In genomic region chr1:227388771-227389170, GRCh38 we compare ENCODE assay signal across 19 cellular contexts.
DNase-seq lines count a peak whose midpoint lies in the region; ATAC-seq and TF ChIP-seq lines count a peak whose summit lies in the region.
"Had no signal": no experiment of that assay in that cellular context is flagged by ENCODE, and none has a peak within 500 bp of the region (broad histone marks: within the 10 kb centered on the region; RNA-seq: fewer than 3 reads in every experiment).

No MANE protein-coding gene starts in this region.

- H3K9me3 ChIP-seq in adipocyte (ENCODE audit: control insufficient read depth, low read length): no peaks in the 10 kb centered on the region
- H3K9me3 ChIP-seq in left lung: no peaks in the 10 kb centered on the region
- H3K9me3 ChIP-seq in H9 (ENCODE audit: control insufficient read depth, low read depth, low read length): no peaks in the 10 kb centered on the region

- H3K9me3 Mint-ChIP-seq in activated naive CD8-positive, alpha-beta T cell treated with anti-CD3 and anti-CD28 coated beads for 36 hours: no peaks in the 10 kb centered on the region
- peaks cover 6 to 8% of the 10 kb centered on the region in 2 experiments; a peak in 4 of 5 replicates for H3K9me3 Mint-ChIP-seq in H9
- H3K9me3 Mint-ChIP-seq: T-helper 1 cell treated with Interleukin-12 subunit alpha and Interleukin-12 subunit beta and Interleukin-4 antibody, amounts not matched to agents 30 μg/mL and 1 μg/mL, for 36 hours had no signal

- H2AFZ ChIP-seq in H9 (ENCODE audit: low read length): no peak overlapping the region

- H3K4me1 ChIP-seq in adipocyte (ENCODE audit: control insufficient read depth, insufficient read depth, low read length) (no peaks in the 10 kb centered on the region), left lung (no peaks in the 10 kb centered on the region), H9 (ENCODE audit: insufficient read depth, low read length) (no peaks in the 10 kb centered on the region)

- H3K27ac Mint-ChIP-seq in activated naive CD8-positive, alpha-beta T cell treated with anti-CD3 and anti-CD28 coated beads for 36 hours: no peak overlapping the region
- no peak overlapping the region for H3K27ac Mint-ChIP-seq in H9
- H3K27ac Mint-ChIP-seq: T-helper 1 cell treated with Interleukin-12 subunit alpha and Interleukin-12 subunit beta and Interleukin-4 antibody, amounts not matched to agents 30 μg/mL and 1 μg/mL, for 36 hours had no signal

- H3K18ac ChIP-seq in H9 (ENCODE audit: insufficient read length, low read depth, low read length): no peak overlapping the region

- H3K23me2 ChIP-seq in H9 (ENCODE audit: insufficient read length, low read depth, low read length, poor library complexity, severe bottlenecking): no peaks in the 10 kb centered on the region

- peak; percentile 31 for ATAC-seq in left lung
- ATAC-seq: HepG2, SK-N-SH treated with all-trans-retinoic acid at 6 μM for 48 hours had no signal

- H3K4me3 Mint-ChIP-seq in activated naive CD8-positive, alpha-beta T cell treated with anti-CD3 and anti-CD28 coated beads for 36 hours: no peak overlapping the region
- H3K4me3 Mint-ChIP-seq in H9: no peak overlapping the region
- H3K4me3 Mint-ChIP-seq: T-helper 1 cell treated with Interleukin-12 subunit alpha and Interleukin-12 subunit beta and Interleukin-4 antibody, amounts not matched to agents 30 μg/mL and 1 μg/mL, for 36 hours had no signal

- no peaks in the 10 kb centered on the region for H4K20me1 ChIP-seq in H9 (ENCODE audit: control insufficient read depth, insufficient read depth, insufficient read length)

- no peak overlapping the region for H2BK20ac ChIP-seq in H9 (ENCODE audit: low read depth, low read length, poor library complexity, severe bottlenecking)

- no peak for TF ChIP-seq CTCF in left lung (IDR thresholded peaks at IDR 0.05)
- no peak for TF ChIP-seq CTCF in H9 (conservative IDR thresholded peaks at IDR 0.05)

- peaks cover 6% of the 10 kb centered on the region for H3K27me3 Mint-ChIP-seq in activated naive CD8-positive, alpha-beta T cell treated with anti-CD3 and anti-CD28 coated beads for 36 hours
- H3K27me3 Mint-ChIP-seq in H9 (ENCODE audit: low read depth): no peaks in the 10 kb centered on the region; the same call in 1 of the 2 replicates

- H4K8ac ChIP-seq in H9 (replicated peaks; ENCODE audit: insufficient read length, low read depth, low read length): no peak overlapping the region

- intact Hi-C loops in left lung (cut with DNase I): no loop called here

- no peak overlapping the region for H3T11ph ChIP-seq in H9 (ENCODE audit: low read length)

- DNase-seq in EL (peak; percentile 11), NCI-H226 (peak; percentile 35), adipocyte (ENCODE audit: low read depth) (peak; percentile 19), left lung (no peak), H9 (no peak), NOMO-1 treated with DMSO at 0.1 percent for 48 hours (lab: John Stamatoyannopoulos, UW; ENCODE audit: unreplicated experiment) (no peak), NCI-H82 treated with DMSO at 0.1 percent for 48 hours (lab: John Stamatoyannopoulos, UW; ENCODE audit: unreplicated experiment) (no peak)
- no peak for DNase-seq in activated naive CD8-positive, alpha-beta T cell treated with anti-CD3 and anti-CD28 coated beads for 36 hours
- DNase-seq: COR-L47, DMS153, GOT3, NCI-H2029, NCI-H2171 treated with DMSO at 0.1 percent for 48 hours, NCI-H510A, NCI-H82 had no signal

- H3K23ac ChIP-seq in H9 (ENCODE audit: insufficient read length, low read depth, low read length): no peak overlapping the region

- no peak overlapping the region for H2BK5ac ChIP-seq in H9 (ENCODE audit: insufficient read length, low read length)

- no peak overlapping the region for H2BK120ac ChIP-seq in H9 (ENCODE audit: low read depth, low read length, poor library complexity, severe bottlenecking)

- no peak overlapping the region for H3K56ac ChIP-seq in H9 (ENCODE audit: insufficient read length, low read depth, low read length)

- H4K5ac ChIP-seq in H9 (ENCODE audit: insufficient read length, low read depth, low read length): no peak overlapping the region

- H3K36me3 ChIP-seq in adipocyte (ENCODE audit: control insufficient read depth, insufficient read depth, low read length, severe bottlenecking) (no peaks in the 10 kb centered on the region), left lung (no peaks in the 10 kb centered on the region)

- no peak overlapping the region for H3K27ac ChIP-seq in left lung
- no peak overlapping the region for H3K27ac ChIP-seq in H9 (ENCODE audit: insufficient read length, low read depth, low read length)
- H3K27ac ChIP-seq: C4-2B had no signal

- H3K79me1 ChIP-seq in H9 (ENCODE audit: insufficient read depth, low read depth, low read length, poor library complexity, severe bottlenecking): no peaks in the 10 kb centered on the region

- H3K4me3 ChIP-seq in adipocyte (ENCODE audit: low read length) (no peak overlapping the region), left lung (no peak overlapping the region)

- H3K79me2 ChIP-seq in H9 (ENCODE audit: insufficient read depth, low read length): no peaks in the 10 kb centered on the region

- no peak overlapping the region for H3K4ac ChIP-seq in H9 (ENCODE audit: low read depth, low read length)

- H2BK15ac ChIP-seq in H9 (ENCODE audit: low read depth, low read length): no peak overlapping the region

- no peak overlapping the region for H3K14ac ChIP-seq in H9 (ENCODE audit: insufficient read depth, low read length)

- no peaks in the 10 kb centered on the region for H3K4me1 Mint-ChIP-seq in activated naive CD8-positive, alpha-beta T cell treated with anti-CD3 and anti-CD28 coated beads for 36 hours
- H3K4me1 Mint-ChIP-seq in H9: no peaks in the 10 kb centered on the region

- no peak overlapping the region for H2BK12ac ChIP-seq in H9 (ENCODE audit: insufficient read length, low read depth, low read length)

- H3K4me2 ChIP-seq in H9 (ENCODE audit: insufficient read depth, insufficient read length, low read length): no peak overlapping the region

- H3K27me3 ChIP-seq in adipocyte (replicated peaks; ENCODE audit: control insufficient read depth, insufficient read depth, low read length) (no peaks in the 10 kb centered on the region), left lung (no peaks in the 10 kb centered on the region), H9 (ENCODE audit: insufficient read depth, low read length) (no peaks in the 10 kb centered on the region)

- no peak overlapping the region for H4K91ac ChIP-seq in H9 (ENCODE audit: insufficient read length, low read depth, low read length)

- no peaks in the 10 kb centered on the region for H3K36me3 Mint-ChIP-seq in activated naive CD8-positive, alpha-beta T cell treated with anti-CD3 and anti-CD28 coated beads for 36 hours
- peaks cover 0 to 8% (median 2%) of the 10 kb centered on the region in 3 experiments; a peak in 5 of 7 replicates for H3K36me3 Mint-ChIP-seq in H9 (ENCODE audit: insufficient read depth in 1 of 3, low read depth in 3 of 3)

- no peak overlapping the region for H2AK5ac ChIP-seq in H9 (ENCODE audit: insufficient read length, low read length)

- H3K9ac ChIP-seq in adipocyte (ENCODE audit: low read length) (no peak overlapping the region), H9 (ENCODE audit: extremely low read depth, insufficient read length, low read length) (no peak overlapping the region)

Comparison
In these comparisons a context has a peak if more than half of its experiments do, and no peak if none do; other contexts are left out.
1. DNase-seq: peak in EL (single experiment), NCI-H226 (single experiment) and adipocyte (single experiment); none in left lung (0 of 2), activated naive CD8-positive, alpha-beta T cell treated with anti-CD3 and anti-CD28 coated beads for 36 hours (single experiment), H9 (single experiment), NOMO-1 treated with DMSO at 0.1 percent for 48 hours (single experiment) and NCI-H82 treated with DMSO at 0.1 percent for 48 hours (single experiment).